ENCODE assay signal across 1 cellular context in the genomic region with DNA sequence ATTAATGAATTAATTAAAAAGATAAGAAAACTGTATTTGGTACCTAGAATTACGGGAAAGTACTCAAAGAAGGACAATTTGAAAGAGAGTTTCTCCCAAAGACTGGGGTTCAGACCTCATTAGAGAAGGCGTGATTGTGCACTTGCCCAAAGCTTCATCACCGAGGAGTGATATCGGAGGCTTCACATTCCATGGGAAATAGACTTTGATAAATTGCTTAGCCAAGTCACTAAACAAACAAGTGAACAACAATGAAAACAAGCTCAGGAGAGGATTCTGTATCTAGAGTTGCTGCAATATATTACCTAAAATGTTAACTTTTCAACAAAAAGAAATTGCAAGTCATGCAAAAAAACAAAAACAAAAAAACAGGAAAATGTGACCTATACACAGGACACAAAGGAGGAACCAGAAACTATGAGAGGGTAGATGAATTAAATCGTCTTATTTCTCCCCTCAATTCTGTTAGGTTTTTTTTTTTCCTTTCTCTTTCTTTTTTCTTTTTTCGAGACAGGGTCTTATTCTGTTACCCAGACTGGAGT.
A peak's percentile ranks its signal among the peaks of the same experiment; 100 is the strongest.
TF ChIP-seq lines count a peak whose summit lies in the region.

No MANE protein-coding gene starts in this region.

TF ChIP-seq in liver, 16 proteins besides CTCF, POLR2A, EP300 and RAD21 (continued from another document):
- TF ChIP-seq YY1 (IDR thresholded peaks at IDR 0.05): no peak
- no peak for TF ChIP-seq TAF1 (conservative IDR thresholded peaks at IDR 0.05)
- peak; percentile 15 to 57 for TF ChIP-seq HNF4A (conservative IDR thresholded peaks at IDR 0.05)
- TF ChIP-seq NR2F2 (IDR thresholded peaks at IDR 0.05): no peak
- TF ChIP-seq, protein P1, sequence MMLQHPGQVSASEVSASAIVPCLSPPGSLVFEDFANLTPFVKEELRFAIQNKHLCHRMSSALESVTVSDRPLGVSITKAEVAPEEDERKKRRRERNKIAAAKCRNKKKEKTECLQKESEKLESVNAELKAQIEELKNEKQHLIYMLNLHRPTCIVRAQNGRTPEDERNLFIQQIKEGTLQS (IDR thresholded peaks at IDR 0.05): no peak
- TF ChIP-seq EGR1 (IDR thresholded peaks at IDR 0.05; ENCODE audit: low read depth in 2 of 2): no peak
- TF ChIP-seq, protein P2, sequence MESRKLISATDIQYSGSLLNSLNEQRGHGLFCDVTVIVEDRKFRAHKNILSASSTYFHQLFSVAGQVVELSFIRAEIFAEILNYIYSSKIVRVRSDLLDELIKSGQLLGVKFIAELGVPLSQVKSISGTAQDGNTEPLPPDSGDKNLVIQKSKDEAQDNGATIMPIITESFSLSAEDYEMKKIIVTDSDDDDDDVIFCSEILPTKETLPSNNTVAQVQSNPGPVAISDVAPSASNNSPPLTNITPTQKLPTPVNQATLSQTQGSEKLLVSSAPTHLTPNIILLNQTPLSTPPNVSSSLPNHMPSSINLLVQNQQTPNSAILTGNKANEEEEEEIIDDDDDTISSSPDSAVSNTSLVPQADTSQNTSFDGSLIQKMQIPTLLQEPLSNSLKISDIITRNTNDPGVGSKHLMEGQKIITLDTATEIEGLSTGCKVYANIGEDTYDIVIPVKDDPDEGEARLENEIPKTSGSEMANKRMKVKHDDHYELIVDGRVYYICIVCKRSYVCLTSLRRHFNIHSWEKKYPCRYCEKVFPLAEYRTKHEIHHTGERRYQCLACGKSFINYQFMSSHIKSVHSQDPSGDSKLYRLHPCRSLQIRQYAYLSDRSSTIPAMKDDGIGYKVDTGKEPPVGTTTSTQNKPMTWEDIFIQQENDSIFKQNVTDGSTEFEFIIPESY (IDR thresholded peaks at IDR 0.05): no peak
- peak; percentile 49 for TF ChIP-seq FOXA2 (IDR thresholded peaks at IDR 0.05)
- no peak for TF ChIP-seq SP1 (IDR thresholded peaks at IDR 0.05)
- no peak for TF ChIP-seq JUND (IDR thresholded peaks at IDR 0.05)
